ENCODE assay signal across 21 cellular contexts in genomic region chr11:73381589-73381988, GRCh38. TPM values are rescaled to one million over a fixed set of nuclear protein-coding genes. Genes with fewer than 3 reads are reported as not detected.
DNase-seq lines count a peak whose midpoint lies in the region; ATAC-seq and TF ChIP-seq lines count a peak whose summit lies in the region.
"Had no signal": no experiment of that assay in that cellular context is flagged by ENCODE, and none has a peak within 500 bp of the region (broad histone marks: within the 10 kb centered on the region; RNA-seq: fewer than 3 reads in every experiment).

No MANE protein-coding gene starts in this region.

- DNase-seq in AML-193 (lab: John Stamatoyannopoulos, UW) (peak; percentile 24 to 54), GF-D8 (lab: John Stamatoyannopoulos, UW) (peak; percentile 34), naive B cell (no peak), COR-L47 (lab: John Stamatoyannopoulos, UW) (no peak), SK-N-SH (no peak), 8988T (no peak)
- DNase-seq: activated CD4-positive, alpha-beta T cell treated with anti-CD3 and anti-CD28 coated beads, Interleukin-2, amount 50 U/mL, for 1 hour; activated naive CD4-positive, alpha-beta T cell; aorta; effector memory CD4-positive, alpha-beta T cell; GDM1; islet precursor cell; KG1; NCI-H1105 treated with DMSO at 0.1 percent for 48 hours; NCI-H524 treated with DMSO at 0.1 percent for 48 hours; SJCRH30; stimulated activated naive CD8-positive, alpha-beta T cell treated with anti-CD3 and anti-CD28 coated beads, Interleukin-15, Interleukin-2, amounts not matched to agents 100 U/mL and 50 U/mL, for 24 hours; trophoblast cell had no signal

- H3K4me1 Mint-ChIP-seq in naive B cell, result peaks cover 95 to 99% (median 98%) of the 10 kb centered on the region in 3 donors

- H3K4me3 Mint-ChIP-seq in naive B cell, result peak overlapping the region; percentile 56 to 100 (median 89)
- H3K4me3 Mint-ChIP-seq: natural killer cell treated with Interleukin-12 subunit alpha and Interleukin-12 subunit beta and Interleukin-15 and Interleukin-18, amount 100 ng/mL, for 72 hours had no signal

- ATAC-seq in naive B cell (ENCODE audit: low read depth in 2 of 2) (no peak), GM18511 (IDR thresholded peaks at IDR 0.05; ENCODE audit: unreplicated experiment) (no peak)
- ATAC-seq: natural killer cell treated with Interleukin-12 subunit alpha and Interleukin-12 subunit beta and Interleukin-15 and Interleukin-18, amount 100 ng/mL, for 72 hours; stimulated activated naive CD8-positive, alpha-beta T cell treated with anti-CD3 and anti-CD28 coated beads, Interleukin-15, Interleukin-2, amounts not matched to agents 100 U/mL and 50 U/mL, for 24 hours had no signal

- peak overlapping the region; percentile 42 for H3K4me2 ChIP-seq in SU-DHL-6 (ENCODE audit: low read depth, low read length, poor library complexity, severe bottlenecking)
- no peak overlapping the region for H3K4me2 ChIP-seq in SK-N-SH

- H3K9me3 ChIP-seq in SU-DHL-6 (ENCODE audit: insufficient read depth, low read length) (no peaks in the 10 kb centered on the region), SK-N-SH (no peaks in the 10 kb centered on the region)
- H3K9me3 ChIP-seq: SJCRH30 had no signal

- CTCF ChIA-PET in SK-N-SH (lab: Yijun Ruan, JAX), result interaction anchor here (0.6 to 1.6 kb wide), 3 partner anchors 31 to 280 kb away, joined by 3 to 4 read pairs (median 3); no protein-coding TSS in a partner anchor

- H3K27ac ChIP-seq in SU-DHL-6 (ENCODE audit: low read depth, low read length) (peak overlapping the region; percentile 74), SK-N-SH (ENCODE audit: low read depth in 2 of 2, low read length in 1 of 2) (no peak overlapping the region)
- H3K27ac ChIP-seq: SJCRH30 had no signal

- TF ChIP-seq CTCF in SU-DHL-6 (IDR thresholded peaks at IDR 0.05; ENCODE audit: insufficient read depth, low read length, poor library complexity, severe bottlenecking) (no peak), SK-N-SH (IDR thresholded peaks at IDR 0.05) (no peak)

- no peaks in the 10 kb centered on the region; the same call in 1 of the 2 replicates for H4K20me1 ChIP-seq in SU-DHL-6 (ENCODE audit: low read depth, low read length)
- H4K20me1 ChIP-seq in SK-N-SH (ENCODE audit: insufficient read depth), result peaks cover 22% of the 10 kb centered on the region; the same call in 1 of the 2 replicates

- peaks cover 15 to 18% of the 10 kb centered on the region in 2 experiments; a peak in 2 of 4 replicates for H3K4me1 ChIP-seq in SK-N-SH (ENCODE audit: control insufficient read depth in 1 of 2, insufficient read depth in 2 of 2, low read depth in 1 of 2, low read length in 1 of 2)

- H2AFZ ChIP-seq in SU-DHL-6 (ENCODE audit: low read depth, low read length, severe bottlenecking), result no peak overlapping the region
- no peak overlapping the region for H2AFZ ChIP-seq in SK-N-SH (ENCODE audit: low read depth)

- H3K9ac ChIP-seq in SU-DHL-6 (ENCODE audit: low read length), result peak overlapping the region; percentile 5; the same call in 1 of the 2 replicates
- no peak overlapping the region for H3K9ac ChIP-seq in SK-N-SH

- H3K9me3 Mint-ChIP-seq in naive B cell, result no peaks in the 10 kb centered on the region
- H3K9me3 Mint-ChIP-seq: natural killer cell treated with Interleukin-12 subunit alpha and Interleukin-12 subunit beta and Interleukin-15 and Interleukin-18, amount 100 ng/mL, for 72 hours had no signal

- H3K79me2 ChIP-seq in SU-DHL-6 (ENCODE audit: insufficient read depth, low read length) (peaks cover 90% of the 10 kb centered on the region), SK-N-SH (ENCODE audit: insufficient read depth) (peaks cover 75% of the 10 kb centered on the region)

- peaks cover 15% of the 10 kb centered on the region for H3F3A ChIP-seq in SU-DHL-6 (ENCODE audit: insufficient read depth)
- H3F3A ChIP-seq in SK-N-SH (replicated peaks; ENCODE audit: insufficient read depth), result no peaks in the 10 kb centered on the region

- H3K9me2 ChIP-seq in SU-DHL-6 (replicated peaks; ENCODE audit: insufficient read depth, low read length), result no peaks in the 10 kb centered on the region
- no peaks in the 10 kb centered on the region for H3K9me2 ChIP-seq in SK-N-SH

- POLR2A ChIA-PET in SK-N-SH (lab: Yijun Ruan, JAX), result no interaction called here

- H3K4me3 ChIP-seq in SU-DHL-6 (ENCODE audit: insufficient read depth, low read length, poor library complexity, severe bottlenecking), result no peak overlapping the region
- no peak overlapping the region for H3K4me3 ChIP-seq in SK-N-SH (ENCODE audit: low read depth in 2 of 2, low read length in 1 of 2)
- H3K4me3 ChIP-seq: SJCRH30 had no signal

- 93% methylated on average over 5 of the region's 6 CpGs for WGBS in SK-N-SH (ENCODE audit: low lambda C conversion rate)

- no peak for TF ChIP-seq EP300 in SK-N-SH (IDR thresholded peaks at IDR 0.05; ENCODE audit: borderline replicate concordance in 1 of 2, low read depth in 1 of 2, low read length in 1 of 2)

- H3K27me3 ChIP-seq in SU-DHL-6 (ENCODE audit: low read length) (no peaks in the 10 kb centered on the region), SK-N-SH (ENCODE audit: insufficient read depth) (no peaks in the 10 kb centered on the region)
- H3K27me3 ChIP-seq: SJCRH30 had no signal

- H3K36me3 Mint-ChIP-seq in naive B cell, result no peaks in the 10 kb centered on the region

- no peak for TF ChIP-seq RAD21 in SK-N-SH (IDR thresholded peaks at IDR 0.05; ENCODE audit: low read length)

- no peaks in the 10 kb centered on the region for H3K27me3 Mint-ChIP-seq in naive B cell
- H3K27me3 Mint-ChIP-seq: natural killer cell treated with Interleukin-12 subunit alpha and Interleukin-12 subunit beta and Interleukin-15 and Interleukin-18, amount 100 ng/mL, for 72 hours had no signal

- H3K36me3 ChIP-seq in SU-DHL-6 (ENCODE audit: low read length) (no peaks in the 10 kb centered on the region), SK-N-SH (replicated peaks in 1 of 2; ENCODE audit: control insufficient read depth in 1 of 2, insufficient read depth in 2 of 2, low read length in 1 of 2) (no peaks in the 10 kb centered on the region)
- H3K36me3 ChIP-seq: SJCRH30 had no signal

- H3K27ac Mint-ChIP-seq in naive B cell, result peak overlapping the region; percentile 97 to 100 (median 100)
- H3K27ac Mint-ChIP-seq: natural killer cell treated with Interleukin-12 subunit alpha and Interleukin-12 subunit beta and Interleukin-15 and Interleukin-18, amount 100 ng/mL, for 72 hours had no signal

TF ChIP-seq in SK-N-SH, 30 proteins besides CTCF, POLR2A, EP300 and RAD21 (continues in another document):
- no peak for TF ChIP-seq USF1 (IDR thresholded peaks at IDR 0.05; ENCODE audit: borderline replicate concordance, low read depth)
- no peak for TF ChIP-seq MXI1 (IDR thresholded peaks at IDR 0.05; ENCODE audit: low read depth, low read length)
- no peak for TF ChIP-seq CHD2 (IDR thresholded peaks at IDR 0.05; ENCODE audit: low read length, partially characterized antibody)
- TF ChIP-seq TEAD4 (IDR thresholded peaks at IDR 0.05; ENCODE audit: borderline replicate concordance, insufficient read depth), result no peak
- TF ChIP-seq SMC3 (IDR thresholded peaks at IDR 0.05; ENCODE audit: low read depth, low read length), result no peak
- no peak for TF ChIP-seq NFIC (IDR thresholded peaks at IDR 0.05; ENCODE audit: borderline replicate concordance)
- no peak for TF ChIP-seq YY1 (IDR thresholded peaks at IDR 0.05; ENCODE audit: low read depth)
- TF ChIP-seq REST (IDR thresholded peaks at IDR 0.05; ENCODE audit: low read depth, low read length), result no peak
- no peak for TF ChIP-seq USF2 (IDR thresholded peaks at IDR 0.05; ENCODE audit: borderline replicate concordance, low read depth, low read length)
- no peak for TF ChIP-seq TCF12 (IDR thresholded peaks at IDR 0.05)
- no peak for TF ChIP-seq ELF1 (IDR thresholded peaks at IDR 0.05)

RNA-seq across cellular contexts. Expression of gene RELT, which starts 5.4 kb away (rescaled TPM):
- 10 to 100 TPM; 16.3 to 35.1 (median 21.2) TPM for polyA plus RNA-seq in naive B cell (ENCODE audit: low read depth in 6 of 6)
- polyA plus RNA-seq in SK-N-SH (2012; rRNA removed), result 4.3 and 5.5 TPM in 2 replicates
- polyA plus RNA-seq in SK-N-SH (2012; cell fraction: cytosol; rRNA removed), result 1.9 and 2.5 TPM in 2 replicates
- polyA plus RNA-seq in SK-N-SH (2012; cell fraction: nucleus; rRNA removed), result 12.2 and 12.5 TPM in 2 replicates

Comparison
In these comparisons a context has a peak if more than half of its experiments do, and no peak if none do; other contexts are left out.
1. DNase-seq: peak in AML-193 (2 of 2) and GF-D8 (single experiment); none in naive B cell (single experiment), COR-L47 (single experiment), SK-N-SH (single experiment) and 8988T (single experiment).